ENCODE assay signal across 7 cellular contexts in the genomic region with DNA sequence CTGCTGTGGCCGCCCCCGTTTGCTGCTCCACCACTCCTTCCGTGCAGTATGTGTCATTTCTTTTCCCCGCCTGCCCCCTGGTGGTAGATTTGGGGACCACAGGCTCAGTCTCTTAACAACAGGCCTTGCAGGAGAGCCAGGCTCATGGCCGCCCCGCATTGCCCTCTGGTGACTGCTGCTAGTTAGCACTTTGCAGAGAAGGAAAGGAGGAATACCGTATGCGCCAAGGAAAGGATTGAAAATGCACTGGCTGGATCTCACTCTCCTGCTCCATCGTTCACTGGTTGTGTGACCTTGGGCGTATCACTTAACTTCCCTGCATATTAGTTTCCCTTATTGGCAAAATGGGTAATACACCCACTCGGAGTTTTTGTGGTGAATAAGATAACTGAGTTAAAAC. TPM values are rescaled to one million over a fixed set of nuclear protein-coding genes. Genes with fewer than 3 reads are reported as not detected.
DNase-seq lines count a peak whose midpoint lies in the region; ATAC-seq lines count a peak whose summit lies in the region.

No MANE protein-coding gene starts in this region.

- H3K4me1 Mint-ChIP-seq in activated naive CD8-positive, alpha-beta T cell treated with anti-CD3 and anti-CD28 coated beads, Interleukin-2, amount 10 ng/mL, durations not matched to agents 7 days and 5 days: peaks cover 10% of the 10 kb centered on the region

- H3K4me3 Mint-ChIP-seq in activated naive CD8-positive, alpha-beta T cell treated with anti-CD3 and anti-CD28 coated beads, Interleukin-2, amount 10 ng/mL, durations not matched to agents 7 days and 5 days: no peak overlapping the region

- peaks cover 2% of the 10 kb centered on the region for H3K9me3 Mint-ChIP-seq in activated naive CD8-positive, alpha-beta T cell treated with anti-CD3 and anti-CD28 coated beads, Interleukin-2, amount 10 ng/mL, durations not matched to agents 7 days and 5 days

- POLR2A ChIA-PET in activated naive CD8-positive, alpha-beta T cell treated with anti-CD3 and anti-CD28 coated beads, Interleukin-2, amount 10 ng/mL, durations not matched to agents 7 days and 5 days (lab: Charles Lee): interaction anchor here (1.0 kb wide), 1 partner anchor 40 kb away, joined by 3 read pairs; a partner anchor contains a TSS

- H3K27me3 Mint-ChIP-seq in activated naive CD8-positive, alpha-beta T cell treated with anti-CD3 and anti-CD28 coated beads, Interleukin-2, amount 10 ng/mL, durations not matched to agents 7 days and 5 days: peaks cover 20% of the 10 kb centered on the region

- H3K36me3 Mint-ChIP-seq in activated naive CD8-positive, alpha-beta T cell treated with anti-CD3 and anti-CD28 coated beads, Interleukin-2, amount 10 ng/mL, durations not matched to agents 7 days and 5 days: peaks cover under 1% of the 10 kb centered on the region

- no peak overlapping the region for H3K27ac Mint-ChIP-seq in activated naive CD8-positive, alpha-beta T cell treated with anti-CD3 and anti-CD28 coated beads, Interleukin-2, amount 10 ng/mL, durations not matched to agents 7 days and 5 days

- intact Hi-C loops in cardiac septum (cut with DNase I): loop anchor here (1.0 to 5.0 kb wide), 4 partner anchors 85 to 285 kb away; no protein-coding TSS in a partner anchor

- ATAC-seq in GM18502 (IDR thresholded peaks at IDR 0.05; ENCODE audit: poor library complexity, unreplicated experiment) (peak; percentile 100), HG02938 (IDR thresholded peaks at IDR 0.05; ENCODE audit: unreplicated experiment) (peak; percentile 100)
- ATAC-seq in activated naive CD8-positive, alpha-beta T cell treated with anti-CD3 and anti-CD28 coated beads, Interleukin-2, amount 10 ng/mL, durations not matched to agents 7 days and 5 days (ENCODE audit: low read depth): peak; percentile 100

- DNase-seq in NCI-H146 treated with DMSO at 0.1 percent for 48 hours (lab: John Stamatoyannopoulos, UW; ENCODE audit: unreplicated experiment): peak; percentile 97
- peak; percentile 75 to 91 for DNase-seq in SW 1271 (lab: John Stamatoyannopoulos, UW)
- peak; percentile 96 for DNase-seq in activated naive CD8-positive, alpha-beta T cell treated with anti-CD3 and anti-CD28 coated beads, Interleukin-2, amount 10 ng/mL, durations not matched to agents 7 days and 5 days
- peak; percentile 97 for DNase-seq in cardiac septum (ENCODE audit: low spot score)
- DNase-seq in putamen (ENCODE audit: low spot score): peak; percentile 94

RNA-seq across cellular contexts. Expression of a gene that starts 39.3 kb away (rescaled TPM):
- 10 to 100 TPM; 15.8 to 19.5 TPM for total RNA-seq in activated naive CD8-positive, alpha-beta T cell treated with anti-CD3 and anti-CD28 coated beads, Interleukin-2, amount 10 ng/mL, durations not matched to agents 7 days and 5 days
- total RNA-seq in cardiac septum: 38.8 TPM

Comparison
In these comparisons a context has a peak if more than half of its experiments do, and no peak if none do; other contexts are left out.
1. Peak in every context shown above with its lines: DNase-seq and ATAC-seq.